Comparison of ENCODE assay signal across 26 cellular contexts in genomic region chr3:114376091-114376490, GRCh38.
A peak's percentile ranks its signal among the peaks of the same experiment; 100 is the strongest.
DNase-seq lines count a peak whose midpoint lies in the region; ATAC-seq, FAIRE-seq and TF ChIP-seq lines count a peak whose summit lies in the region.
"Had no signal": no experiment of that assay in that cellular context is flagged by ENCODE, and none has a peak within 500 bp of the region (broad histone marks: within the 10 kb centered on the region; RNA-seq: fewer than 3 reads in every experiment).

No MANE protein-coding gene starts in this region.

- H2AFZ ChIP-seq in mammary epithelial cell (ENCODE audit: low read depth, low read length) = no peak overlapping the region
- no peak overlapping the region for H2AFZ ChIP-seq in HepG2 (ENCODE audit: low read length)

- H3K79me2 ChIP-seq in mammary epithelial cell (ENCODE audit: insufficient read depth, low read length) = no peaks in the 10 kb centered on the region
- no peaks in the 10 kb centered on the region for H3K79me2 ChIP-seq in HepG2 (ENCODE audit: insufficient read depth, low read length)

- H3K9me3 Mint-ChIP-seq in stimulated activated naive B cell treated with anti-CD40 and anti-IgM and Interleukin-4, amounts not matched to agents 10 μg/mL and 1 μg/mL and 100 μg/mL, for 72 hours = no peaks in the 10 kb centered on the region
- H3K9me3 Mint-ChIP-seq: activated naive CD4-positive, alpha-beta T cell treated with anti-CD3 and anti-CD28 coated beads, Interleukin-2, amount 50 U/mL, for 72 hours; neural crest cell; stimulated activated naive CD8-positive, alpha-beta T cell treated with anti-CD3 and anti-CD28 coated beads, Interleukin-15, Interleukin-2, amounts not matched to agents 100 ng/mL and 50 ng/mL, for 24 hours had no signal

- H3K9ac ChIP-seq in mammary epithelial cell (ENCODE audit: insufficient read depth, low read length) (no peak overlapping the region), HepG2 (ENCODE audit: insufficient read depth, low read depth, low read length) (no peak overlapping the region)

- H3K4me3 Mint-ChIP-seq in stimulated activated naive B cell treated with anti-CD40 and anti-IgM and Interleukin-4, amounts not matched to agents 10 μg/mL and 1 μg/mL and 100 μg/mL, for 72 hours = no peak overlapping the region
- H3K4me3 Mint-ChIP-seq: activated CD8-positive, alpha-beta T cell treated with anti-CD3 and anti-CD28 coated beads, Interleukin-2, amount 10 ng/mL, durations not matched to agents 7 days and 5 days; neural crest cell; stimulated activated naive CD8-positive, alpha-beta T cell treated with anti-CD3 and anti-CD28 coated beads, Interleukin-15, Interleukin-2, amounts not matched to agents 100 ng/mL and 50 ng/mL, for 24 hours had no signal

- no peaks in the 10 kb centered on the region for H3K9me3 ChIP-seq in breast epithelium
- H3K9me3 ChIP-seq in mammary epithelial cell (replicated peaks; ENCODE audit: insufficient read depth, low read length) = no peaks in the 10 kb centered on the region
- H3K9me3 ChIP-seq in HepG2 (ENCODE audit: low read length) = no peaks in the 10 kb centered on the region
- no peaks in the 10 kb centered on the region for H3K9me3 ChIP-seq in tibial nerve
- H3K9me3 ChIP-seq: BE2C, transverse colon had no signal

- H3K36me3 ChIP-seq in breast epithelium = no peaks in the 10 kb centered on the region
- no peaks in the 10 kb centered on the region for H3K36me3 ChIP-seq in mammary epithelial cell (ENCODE audit: insufficient read depth, low read length)
- peaks cover 4 to 31% of the 10 kb centered on the region in 2 experiments; a peak in 4 of 5 replicates for H3K36me3 ChIP-seq in HepG2 (replicated peaks in 1 of 2; ENCODE audit: control insufficient read depth in 1 of 2, insufficient read depth in 2 of 2, low read length in 2 of 2)
- H3K36me3 ChIP-seq in tibial nerve = peaks cover 0 to 6% (median 0%) of the 10 kb centered on the region in 3 donors
- H3K36me3 ChIP-seq: transverse colon had no signal

- no peak for TF ChIP-seq EP300 in HepG2 (IDR thresholded peaks at IDR 0.05; ENCODE audit: low read depth in 2 of 2, low read length in 2 of 2)
- TF ChIP-seq EP300 in HepG2 (CRISPR knock-in tag; IDR thresholded peaks at IDR 0.05; ENCODE audit: borderline replicate concordance) = no peak
- TF ChIP-seq EP300 in tibial nerve (IDR thresholded peaks at IDR 0.05) = peak in 1 of 2 donors; percentile 41

- no peaks in the 10 kb centered on the region for H3K27me3 Mint-ChIP-seq in stimulated activated naive B cell treated with anti-CD40 and anti-IgM and Interleukin-4, amounts not matched to agents 10 μg/mL and 1 μg/mL and 100 μg/mL, for 72 hours
- H3K27me3 Mint-ChIP-seq: stimulated activated naive CD8-positive, alpha-beta T cell treated with anti-CD3 and anti-CD28 coated beads, Interleukin-15, Interleukin-2, amounts not matched to agents 100 ng/mL and 50 ng/mL, for 24 hours had no signal

- H4K20me1 ChIP-seq in mammary epithelial cell (ENCODE audit: insufficient read depth, low read length) (no peaks in the 10 kb centered on the region), HepG2 (ENCODE audit: insufficient read depth, low read length) (no peaks in the 10 kb centered on the region)

- BruUV-seq in mammary epithelial cell (replicated peaks; lab: Mats Ljungman, UMichigan) (no TSS peak), HepG2 (replicated peaks; lab: Mats Ljungman, UMichigan) (no TSS peak)

- POLR2A ChIA-PET in HepG2 (lab: Yijun Ruan, JAX) = no interaction called here

- H3K36me3 Mint-ChIP-seq in stimulated activated naive B cell treated with anti-CD40 and anti-IgM and Interleukin-4, amounts not matched to agents 10 μg/mL and 1 μg/mL and 100 μg/mL, for 72 hours = peaks cover 7 to 35% of the 10 kb centered on the region in 2 donors
- H3K36me3 Mint-ChIP-seq: activated naive CD4-positive, alpha-beta T cell treated with anti-CD3 and anti-CD28 coated beads, Interleukin-2, amount 50 U/mL, for 72 hours had no signal

- dilution Hi-C loops in mammary epithelial cell (cut with HindIII; ENCODE audit: low sequenced_read_pairs) = no loop called here

- H3K4me2 ChIP-seq in mammary epithelial cell (ENCODE audit: insufficient read depth, low read depth, low read length) = no peak overlapping the region
- no peak overlapping the region for H3K4me2 ChIP-seq in HepG2 (ENCODE audit: low read depth, low read length)

- H3K27ac ChIP-seq in breast epithelium = peak overlapping the region; percentile 49 to 55
- no peak overlapping the region for H3K27ac ChIP-seq in mammary epithelial cell (ENCODE audit: insufficient read depth, low read depth, low read length)
- no peak overlapping the region for H3K27ac ChIP-seq in HepG2 (ENCODE audit: extremely low read length, insufficient read depth, low read length)
- H3K27ac ChIP-seq in tibial nerve = peak overlapping the region in 3 of 4 donors; percentile 8 to 51 (median 38)
- H3K27ac ChIP-seq: 22Rv1, RWPE1, transverse colon had no signal

- H3K4me1 ChIP-seq in breast epithelium (peaks cover 8 to 26% of the 10 kb centered on the region in 2 donors), mammary epithelial cell (ENCODE audit: insufficient read depth, low read length) (peaks cover 12% of the 10 kb centered on the region), HepG2 (ENCODE audit: insufficient read depth, low read length) (peaks cover 4% of the 10 kb centered on the region), tibial nerve (peaks cover 0 to 73% (median 32%) of the 10 kb centered on the region in 4 donors)
- H3K4me1 ChIP-seq: BE2C had no signal

- H3K27me3 ChIP-seq in breast epithelium (no peaks in the 10 kb centered on the region), mammary epithelial cell (ENCODE audit: insufficient read depth, low read length) (no peaks in the 10 kb centered on the region), HepG2 (ENCODE audit: control insufficient read depth in 1 of 2, insufficient read depth in 2 of 2, low read length in 2 of 2) (no peaks in the 10 kb centered on the region), tibial nerve (no peaks in the 10 kb centered on the region)
- H3K27me3 ChIP-seq: BE2C, transverse colon had no signal

- TF ChIP-seq POLR2A in breast epithelium (IDR thresholded peaks at IDR 0.05) (no peak), HepG2 (IDR thresholded peaks at IDR 0.05; ENCODE audit: insufficient read depth in 1 of 2, low read depth in 2 of 2, low read length in 2 of 2) (no peak), tibial nerve (IDR thresholded peaks at IDR 0.05) (no peak), GM18505 (IDR thresholded peaks at IDR 0.05; ENCODE audit: borderline replicate concordance, extremely low read depth, insufficient read depth, insufficient read length) (no peak)

- no peak overlapping the region for H3K4me3 ChIP-seq in breast epithelium
- H3K4me3 ChIP-seq in mammary epithelial cell (replicated peaks in 1 of 3; ENCODE audit: insufficient read depth in 1 of 3, low read depth in 2 of 3, low read length in 3 of 3) = no peak overlapping the region
- no peak overlapping the region for H3K4me3 ChIP-seq in cardiac fibroblast (replicated peaks in 1 of 2; ENCODE audit: low read depth in 2 of 2, low read length in 2 of 2)
- H3K4me3 ChIP-seq in HepG2 (replicated peaks in 1 of 3; ENCODE audit: insufficient read depth in 1 of 3, low read depth in 2 of 3, low read length in 3 of 3) = no peak overlapping the region
- no peak overlapping the region for H3K4me3 ChIP-seq in tibial nerve
- H3K4me3 ChIP-seq: coronary artery, transverse colon had no signal

- in situ Hi-C loops in mammary epithelial cell (cut with MboI; ENCODE audit: low sequenced_read_pairs in 2 of 2) = no loop called here
- in situ Hi-C loops in HepG2 (cut with HindIII; ENCODE audit: extremely low pct_ligation_motif_present, low pct_unique_long_range_greater_than_20kb) = no loop called here

- no peak for TF ChIP-seq CTCF in breast epithelium (IDR thresholded peaks at IDR 0.05)
- TF ChIP-seq CTCF in mammary epithelial cell (conservative IDR thresholded peaks at IDR 0.05 in 1 of 2, IDR thresholded peaks at IDR 0.05 in 1 of 2; ENCODE audit: extremely low read depth in 1 of 2, insufficient read depth in 1 of 2, low read depth in 1 of 2, low read length in 2 of 2) = no peak
- no peak for TF ChIP-seq CTCF in cardiac fibroblast (IDR thresholded peaks at IDR 0.05; ENCODE audit: low read depth, low read length)
- TF ChIP-seq CTCF in HepG2 (CRISPR knock-in tag; IDR thresholded peaks at IDR 0.05) = no peak
- TF ChIP-seq CTCF in tibial nerve (IDR thresholded peaks at IDR 0.05) = no peak

- FAIRE-seq in HepG2 (lab: Jason Lieb, UNC) = no peak
- FAIRE-seq: endometrium, frontal cortex, GM18507 had no signal

- DNase-seq in breast epithelium (ENCODE audit: low spot score in 2 of 2) = no peak
- DNase-seq in mammary epithelial cell = no peak
- peak; percentile 60 to 62 for DNase-seq in cardiac fibroblast (ENCODE audit: low read depth in 2 of 2)
- no peak for DNase-seq in HepG2 (ENCODE audit: low spot score)
- DNase-seq in tibial nerve (ENCODE audit: low spot score in 2 of 2) = no peak
- no peak for DNase-seq in stimulated activated naive B cell treated with anti-CD40 and anti-IgM and Interleukin-4, amounts not matched to agents 10 μg/mL and 1 μg/mL and 100 μg/mL, for 72 hours
- DNase-seq: activated CD4-positive, CD25-positive, alpha-beta regulatory T cell; activated CD8-positive, alpha-beta T cell treated with anti-CD3 and anti-CD28 coated beads, Interleukin-2, amount 10 ng/mL, durations not matched to agents 7 days and 5 days; BE2C; NCI-H1105; NCI-H510A; posterior cingulate gyrus; stimulated activated CD4-positive, alpha-beta T cell treated with anti-CD3 and anti-CD28 coated beads, Interleukin-2, amount 100 ng/mL, for 24 hours; transverse colon had no signal

- CTCF ChIA-PET in mammary epithelial cell (lab: Charles Lee; ENCODE audit: low non-redundant PET) = no interaction called here
- CTCF ChIA-PET in HepG2 (lab: Yijun Ruan, JAX; ENCODE audit: low intra/inter-chr PET ratio, low total read pairs) = no interaction called here

- 28% methylated on average over 4 of the region's 4 CpGs for WGBS in mammary epithelial cell (ENCODE audit: low coverage, missing lambda C conversion rate)
- 94% methylated on average over 4 of the region's 4 CpGs for WGBS in HepG2 (ENCODE audit: low lambda C conversion rate)
- WGBS in tibial nerve, 2 donors = 57 to 58% methylated on average over 4 of the region's 4 CpGs

- no peak for TF ChIP-seq RAD21 in HepG2 (CRISPR knock-in tag; IDR thresholded peaks at IDR 0.05)

- H3K27ac Mint-ChIP-seq in stimulated activated naive B cell treated with anti-CD40 and anti-IgM and Interleukin-4, amounts not matched to agents 10 μg/mL and 1 μg/mL and 100 μg/mL, for 72 hours = no peak overlapping the region
- H3K27ac Mint-ChIP-seq: activated CD8-positive, alpha-beta T cell treated with anti-CD3 and anti-CD28 coated beads, Interleukin-2, amount 10 ng/mL, durations not matched to agents 7 days and 5 days; activated naive CD4-positive, alpha-beta T cell treated with anti-CD3 and anti-CD28 coated beads, Interleukin-2, amount 50 U/mL, for 72 hours; stimulated activated naive CD8-positive, alpha-beta T cell treated with anti-CD3 and anti-CD28 coated beads, Interleukin-15, Interleukin-2, amounts not matched to agents 100 ng/mL and 50 ng/mL, for 24 hours had no signal

- H3K4me1 Mint-ChIP-seq in stimulated activated naive B cell treated with anti-CD40 and anti-IgM and Interleukin-4, amounts not matched to agents 10 μg/mL and 1 μg/mL and 100 μg/mL, for 72 hours = no peaks in the 10 kb centered on the region

- ATAC-seq in HepG2 (no peak), GM18505 (IDR thresholded peaks at IDR 0.05; ENCODE audit: unreplicated experiment) (no peak), esophagus mucosa (no peak)
- ATAC-seq in stimulated activated naive B cell treated with anti-CD40 and anti-IgM and Interleukin-4, amounts not matched to agents 10 μg/mL and 1 μg/mL and 100 μg/mL, for 72 hours (replicated peaks) = no peak
- ATAC-seq: activated CD8-positive, alpha-beta T cell treated with anti-CD3 and anti-CD28 coated beads, Interleukin-2, amount 10 ng/mL, durations not matched to agents 7 days and 5 days; activated naive CD4-positive, alpha-beta T cell treated with anti-CD3 and anti-CD28 coated beads, Interleukin-2, amount 50 U/mL, for 72 hours; HCT116 had no signal

- intact Hi-C loops in breast epithelium (cut with DNase I; ENCODE audit: low total_unique reads) (no loop called here), mammary epithelial cell (cut with micrococcal nuclease) (no loop called here), HepG2 (cut with micrococcal nuclease; ENCODE audit: unreplicated experiment) (loop anchor here (10.0 kb wide), 1 partner anchor 1319 kb away; no protein-coding TSS in a partner anchor)

Comparison
In these comparisons a context has a peak if more than half of its experiments do, and no peak if none do; other contexts are left out.
1. H3K27ac ChIP-seq: peak in breast epithelium (2 of 2) and tibial nerve (3 of 4); none in mammary epithelial cell (single experiment) and HepG2 (single experiment).
2. DNase-seq: peak in cardiac fibroblast (2 of 2); none in breast epithelium (0 of 2), mammary epithelial cell (single experiment), HepG2 (single experiment), tibial nerve (0 of 2) and stimulated activated naive B cell treated with anti-CD40 and anti-IgM and Interleukin-4, amounts not matched to agents 10 μg/mL and 1 μg/mL and 100 μg/mL, for 72 hours (single experiment).